8 cellular contexts compared by ENCODE assay signal in genomic region chr1:110979154-110979553, GRCh38.
"Had no signal": no experiment of that assay in that cellular context is flagged by ENCODE, and none has a peak within 500 bp of the region (broad histone marks: within the 10 kb centered on the region; RNA-seq: fewer than 3 reads in every experiment).

No MANE protein-coding gene starts in this region.

- H3K4me3 ChIP-seq: GM12878 had no signal

- FAIRE-seq: G401.6, GM12878, GM12891, GM12892, GM18507, GM19239 had no signal

- DNase-seq: GDM1, GF-D8 had no signal

- ATAC-seq: GM12878 had no signal
